Comparison of ENCODE assay signal across 24 cellular contexts in the genomic region with DNA sequence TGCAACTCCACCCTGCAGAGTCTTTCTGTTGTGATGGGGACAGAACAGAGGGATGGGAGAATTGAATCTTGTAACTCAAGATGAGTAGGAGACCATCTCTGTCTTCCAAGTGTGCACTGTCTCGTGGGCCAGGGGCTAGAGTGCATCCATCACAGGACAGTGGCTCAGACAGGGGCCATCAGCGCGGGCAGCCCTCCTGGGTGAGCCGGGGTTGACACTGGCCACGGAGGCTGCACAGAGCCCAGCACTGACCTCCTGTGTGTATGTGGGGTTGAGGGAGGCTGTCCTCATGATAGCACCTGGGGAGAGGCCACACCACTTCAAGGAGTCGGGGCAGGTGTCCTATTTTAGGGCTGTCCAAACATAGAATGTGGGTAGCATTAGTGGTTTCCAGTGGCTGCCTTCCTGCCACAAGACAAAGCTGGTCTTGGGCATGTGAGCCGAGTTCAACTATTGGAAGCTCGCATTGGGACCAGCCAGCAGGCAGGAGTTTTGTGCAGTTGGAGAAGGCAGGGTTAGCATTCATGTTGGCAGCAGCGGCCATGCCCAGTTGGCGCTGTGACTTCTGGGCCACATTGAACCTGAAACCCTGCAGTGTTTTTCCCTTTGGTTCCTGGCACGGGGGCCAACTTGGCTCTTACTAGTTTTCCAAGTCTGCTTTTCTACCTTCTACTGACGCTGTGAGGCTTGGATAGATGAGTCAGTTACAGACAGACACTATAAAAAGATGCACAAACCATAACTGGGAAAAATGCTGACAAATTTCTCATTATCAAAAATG. TPM values are rescaled to one million over a fixed set of nuclear protein-coding genes. Genes with fewer than 3 reads are reported as not detected.
DNase-seq lines count a peak whose midpoint lies in the region; ATAC-seq and TF ChIP-seq lines count a peak whose summit lies in the region.
"Had no signal": no experiment of that assay in that cellular context is flagged by ENCODE, and none has a peak within 500 bp of the region (broad histone marks: within the 10 kb centered on the region; RNA-seq: fewer than 3 reads in every experiment).

No MANE protein-coding gene starts in this region.

- H3K27me3 Mint-ChIP-seq in mesothelial cell of epicardium (ENCODE audit: low read depth) = peaks cover 86% of the 10 kb centered on the region

- H3K27ac Mint-ChIP-seq in mesothelial cell of epicardium = no peak overlapping the region
- H3K27ac Mint-ChIP-seq: CD4-positive, CD25-positive, alpha-beta regulatory T cell had no signal

- H3K4me1 Mint-ChIP-seq in mesothelial cell of epicardium = no peaks in the 10 kb centered on the region
- H3K4me1 Mint-ChIP-seq: CD4-positive, CD25-positive, alpha-beta regulatory T cell had no signal

- no peak for TF ChIP-seq POLR2A in lower leg skin (IDR thresholded peaks at IDR 0.05)

- peak; percentile 29 for DNase-seq in Ammon's horn (ENCODE audit: low spot score)
- DNase-seq in NCI-H446 treated with DMSO at 0.1 percent for 48 hours (lab: John Stamatoyannopoulos, UW) = peak; percentile 85
- peak; percentile 42 for DNase-seq in globus pallidus (ENCODE audit: low spot score)
- DNase-seq in psoas muscle = peak; percentile 39 to 69
- DNase-seq in mesothelial cell of epicardium (ENCODE audit: low spot score in 2 of 2, unreplicated experiment in 2 of 2) = no peak
- DNase-seq in lower leg skin (ENCODE audit: low spot score in 2 of 2) = no peak
- DNase-seq in AG08395 (ENCODE audit: low spot score) = no peak
- no peak for DNase-seq in effector memory CD4-positive, alpha-beta T cell
- DNase-seq: ACHN; CD4-positive, CD25-positive, alpha-beta regulatory T cell; DMS153; GM23248; KBM-7; NCI-H1048; NCI-H1417; NCI-H1694; NCI-H2029 treated with DMSO at 0.1 percent for 48 hours; NCI-H510A; NCI-H69; SIG-M5 had no signal

- TF ChIP-seq CTCF in psoas muscle (IDR thresholded peaks at IDR 0.05) (no peak), mesothelial cell of epicardium (IDR thresholded peaks at IDR 0.05; ENCODE audit: unreplicated experiment) (no peak), lower leg skin (IDR thresholded peaks at IDR 0.05) (no peak)

- H3K27ac ChIP-seq in psoas muscle = peak overlapping the region; percentile 69
- no peak overlapping the region for H3K27ac ChIP-seq in effector memory CD4-positive, alpha-beta T cell (ENCODE audit: insufficient read depth, low read length, poor library complexity, severe bottlenecking)
- H3K27ac ChIP-seq: 22Rv1, BLaER1, GM23248, SK-N-MC had no signal

- H3K4me3 ChIP-seq in psoas muscle = no peak overlapping the region
- H3K4me3 ChIP-seq in lower leg skin (ENCODE audit: low read depth, poor library complexity, severe bottlenecking) = no peak overlapping the region
- no peak overlapping the region for H3K4me3 ChIP-seq in effector memory CD4-positive, alpha-beta T cell (ENCODE audit: insufficient read depth, low read depth, low read length, poor library complexity, severe bottlenecking)
- H3K4me3 ChIP-seq: BLaER1, GM23248, HAP-1, SK-N-MC had no signal

- no peaks in the 10 kb centered on the region for H3K9me3 ChIP-seq in psoas muscle
- H3K9me3 ChIP-seq in effector memory CD4-positive, alpha-beta T cell (ENCODE audit: control insufficient read depth, low read length) = no peaks in the 10 kb centered on the region
- H3K9me3 ChIP-seq: BLaER1, HAP-1 had no signal

- peaks cover 32% of the 10 kb centered on the region for H3K4me1 ChIP-seq in psoas muscle
- H3K4me1 ChIP-seq in effector memory CD4-positive, alpha-beta T cell (ENCODE audit: control insufficient read depth, insufficient read depth, low read length, poor library complexity, severe bottlenecking) = no peaks in the 10 kb centered on the region
- H3K4me1 ChIP-seq: BLaER1, HAP-1 had no signal

- intact Hi-C loops in psoas muscle (cut with DNase I) = no loop called here
- intact Hi-C loops in lower leg skin (cut with DNase I; ENCODE audit: low total_unique reads) = no loop called here

- H3K9me3 Mint-ChIP-seq in mesothelial cell of epicardium = peaks cover 3% of the 10 kb centered on the region

- no peaks in the 10 kb centered on the region for H3K36me3 ChIP-seq in psoas muscle (ENCODE audit: insufficient read depth in 1 of 2, low read depth in 1 of 2)
- H3K36me3 ChIP-seq in effector memory CD4-positive, alpha-beta T cell (ENCODE audit: control insufficient read depth, insufficient read depth, low read length) = no peaks in the 10 kb centered on the region
- H3K36me3 ChIP-seq: BLaER1, HAP-1 had no signal

- no peaks in the 10 kb centered on the region for H3K27me3 ChIP-seq in psoas muscle (ENCODE audit: insufficient read depth in 3 of 3, low read length in 2 of 3)
- no peaks in the 10 kb centered on the region for H3K27me3 ChIP-seq in effector memory CD4-positive, alpha-beta T cell (replicated peaks; ENCODE audit: control insufficient read depth, insufficient read depth, low read length, poor library complexity, severe bottlenecking)
- H3K27me3 ChIP-seq: BLaER1 had no signal

- no peaks in the 10 kb centered on the region for H3K36me3 Mint-ChIP-seq in mesothelial cell of epicardium
- H3K36me3 Mint-ChIP-seq: CD4-positive, CD25-positive, alpha-beta regulatory T cell had no signal

- no peak overlapping the region for H3K4me3 Mint-ChIP-seq in mesothelial cell of epicardium
- H3K4me3 Mint-ChIP-seq: CD4-positive, CD25-positive, alpha-beta regulatory T cell had no signal

- WGBS in psoas muscle, 3 donors = 44 to 58% (median 46%) methylated on average over 11 to 12 of the region's 12 CpGs
- 74 to 84% methylated on average over 8 to 12 of the region's 12 CpGs for WGBS in lower leg skin, 2 donors

- peak; percentile 22 to 73 (median 68) for ATAC-seq in psoas muscle

RNA-seq across cellular contexts. Expression of gene ACOXL, which starts 45.3 kb away (rescaled TPM):
- total RNA-seq in psoas muscle = not detected
- polyA plus RNA-seq in psoas muscle = under 1 TPM in 1 of 3 donors, not detected in 2; 0.01 TPM
- total RNA-seq in mesothelial cell of epicardium = 0.20 to 0.44 TPM (median 0.25 TPM) in 3 replicates
- not detected for total RNA-seq in lower leg skin
- total RNA-seq: CD4-positive, CD25-positive, alpha-beta regulatory T cell; GM23248 had no signal
- polyA plus RNA-seq: GM23248 had no signal

Comparison
In these comparisons a context has a peak if more than half of its experiments do, and no peak if none do; other contexts are left out.
1. DNase-seq: peak in Ammon's horn (single experiment), NCI-H446 treated with DMSO at 0.1 percent for 48 hours (single experiment), globus pallidus (single experiment) and psoas muscle (2 of 2); none in mesothelial cell of epicardium (0 of 2), lower leg skin (0 of 2), AG08395 (single experiment) and effector memory CD4-positive, alpha-beta T cell (0 of 3).